In genomic region chr2:222900354-222900753, GRCh38 we compare ENCODE assay signal across 1 cellular context.
A peak's percentile ranks its signal among the peaks of the same experiment; 100 is the strongest.
TF ChIP-seq lines count a peak whose summit lies in the region.

No MANE protein-coding gene starts in this region.

TF ChIP-seq in HepG2, 621 proteins besides CTCF, POLR2A, EP300 and RAD21 (continued from another document):
- TF ChIP-seq FUBP1 (CRISPR knock-in tag; IDR thresholded peaks at IDR 0.05; ENCODE audit: borderline replicate concordance) (no peak), PATZ1 (CRISPR knock-in tag; IDR thresholded peaks at IDR 0.05) (no peak), TGIF2 (CRISPR knock-in tag; IDR thresholded peaks at IDR 0.05) (no peak), ZNF468 (CRISPR knock-in tag; IDR thresholded peaks at IDR 0.05) (no peak), ISL2 (CRISPR knock-in tag; IDR thresholded peaks at IDR 0.05) (no peak), ZNF761 (CRISPR knock-in tag; conservative IDR thresholded peaks at IDR 0.05) (no peak), ZSCAN31 (CRISPR knock-in tag; IDR thresholded peaks at IDR 0.05; ENCODE audit: low read depth) (no peak), ZNF317 (CRISPR knock-in tag; IDR thresholded peaks at IDR 0.05) (no peak), SIX1 (CRISPR knock-in tag; IDR thresholded peaks at IDR 0.05; ENCODE audit: borderline replicate concordance) (no peak), SNRNP70 (IDR thresholded peaks at IDR 0.05; ENCODE audit: low read depth, low read length) (no peak), GATAD2A (CRISPR knock-in tag; IDR thresholded peaks at IDR 0.05) (peak; percentile 33), KLF16 (CRISPR knock-in tag; IDR thresholded peaks at IDR 0.05) (0 out of 4 replicates have a peak, but pooled peaks of 1 of the 2 experiments have one; percentile 19), SMAD3 (CRISPR knock-in tag; IDR thresholded peaks at IDR 0.05) (0 out of 2 replicates have a peak, but pooled peaks have one; percentile 39), CREB1 (IDR thresholded peaks at IDR 0.05) (no peak), CREB1 (CRISPR knock-in tag; IDR thresholded peaks at IDR 0.05) (0 out of 2 replicates have a peak, but pooled peaks have one; percentile 14), ZNF687 (CRISPR knock-in tag; IDR thresholded peaks at IDR 0.05) (no peak), HMG20A (CRISPR knock-in tag; IDR thresholded peaks at IDR 0.05; ENCODE audit: borderline replicate concordance) (peak; percentile 32; the same call in 1 of the 2 replicates), FOSL2 (CRISPR knock-in tag; IDR thresholded peaks at IDR 0.05) (peak; percentile 69), ZNF558 (CRISPR knock-in tag; IDR thresholded peaks at IDR 0.05; ENCODE audit: borderline replicate concordance) (no peak), GTF3A (CRISPR knock-in tag; conservative IDR thresholded peaks at IDR 0.05) (peak; percentile 51; the same call in 1 of the 2 replicates), TAF1 (CRISPR knock-in tag; IDR thresholded peaks at IDR 0.05) (no peak), SAP130 (CRISPR knock-in tag; IDR thresholded peaks at IDR 0.05; ENCODE audit: low read depth) (0 out of 2 replicates have a peak, but pooled peaks have one; percentile 16), LCORL (IDR thresholded peaks at IDR 0.05) (no peak), LCORL (CRISPR knock-in tag; IDR thresholded peaks at IDR 0.05) (0 out of 2 replicates have a peak, but pooled peaks have one; percentile 29)
